14 cellular contexts compared by ENCODE assay signal in genomic region chr2:110948027-110948687, GRCh38.
DNase-seq lines count a peak whose midpoint lies in the region; ATAC-seq and TF ChIP-seq lines count a peak whose summit lies in the region.
"Had no signal": no experiment of that assay in that cellular context is flagged by ENCODE, and none has a peak within 500 bp of the region (broad histone marks: within the 10 kb centered on the region; RNA-seq: fewer than 3 reads in every experiment).

No MANE protein-coding gene starts in this region.

- peak; percentile 48 for DNase-seq in BE2C
- DNase-seq in HuH-7 (ENCODE audit: low spot score), result peak; percentile 23
- DNase-seq in NCI-H69 (lab: John Stamatoyannopoulos, UW), result peak; percentile 54
- DNase-seq in iris pigment epithelial cell (ENCODE audit: low read depth), result peak; percentile 1
- DNase-seq in NCI-H1048 (lab: John Stamatoyannopoulos, UW), result no peak
- no peak for DNase-seq in chondrocyte (ENCODE audit: low spot score)
- no peak for DNase-seq in left colon
- DNase-seq: Kasumi-1; stimulated activated CD4-positive, alpha-beta T cell treated with anti-CD3 and anti-CD28 coated beads, Interleukin-4, amount 100 ng/mL, for 1 hour; stimulated activated naive CD4-positive, alpha-beta T cell had no signal

- peaks cover 16% of the 10 kb centered on the region for H3K9me3 Mint-ChIP-seq in chondrocyte (ENCODE audit: low read depth)
- H3K9me3 Mint-ChIP-seq: activated naive CD4-positive, alpha-beta T cell treated with anti-CD3 and anti-CD28 coated beads, Interleukin-2, amount 50 U/mL, for 24 hours had no signal

- H3K9me3 ChIP-seq in BE2C, result no peaks in the 10 kb centered on the region
- H3K9me3 ChIP-seq: mucosa of descending colon had no signal

- H3K36me3 ChIP-seq in BE2C, result no peaks in the 10 kb centered on the region

- no peaks in the 10 kb centered on the region; the same call in 1 of the 2 replicates for H3K4me1 ChIP-seq in BE2C

- H3K27ac Mint-ChIP-seq in chondrocyte (ENCODE audit: unreplicated experiment), result no peak overlapping the region
- H3K27ac Mint-ChIP-seq: activated naive CD4-positive, alpha-beta T cell treated with anti-CD3 and anti-CD28 coated beads, Interleukin-2, amount 50 U/mL, for 24 hours had no signal

- intact Hi-C loops in left colon (cut with DNase I, micrococcal nuclease), result no loop called here

- H3K27me3 Mint-ChIP-seq in chondrocyte (ENCODE audit: low read depth), result peaks cover 29% of the 10 kb centered on the region
- H3K27me3 Mint-ChIP-seq: activated naive CD4-positive, alpha-beta T cell treated with anti-CD3 and anti-CD28 coated beads, Interleukin-2, amount 50 U/mL, for 24 hours had no signal

- H3K36me3 Mint-ChIP-seq in chondrocyte (ENCODE audit: low read depth), result no peaks in the 10 kb centered on the region
- H3K36me3 Mint-ChIP-seq: activated naive CD4-positive, alpha-beta T cell treated with anti-CD3 and anti-CD28 coated beads, Interleukin-2, amount 50 U/mL, for 24 hours had no signal

- no peaks in the 10 kb centered on the region for H3K4me1 Mint-ChIP-seq in chondrocyte (ENCODE audit: low read depth)
- H3K4me1 Mint-ChIP-seq: activated naive CD4-positive, alpha-beta T cell treated with anti-CD3 and anti-CD28 coated beads, Interleukin-2, amount 50 U/mL, for 24 hours had no signal

- ATAC-seq in left colon, result no peak
- no peak for ATAC-seq in GM19467 (IDR thresholded peaks at IDR 0.05; ENCODE audit: unreplicated experiment)
- ATAC-seq: mucosa of descending colon had no signal

- TF ChIP-seq CTCF in BE2C (IDR thresholded peaks at IDR 0.05; ENCODE audit: low read depth, low read length) (no peak), chondrocyte (IDR thresholded peaks at IDR 0.05) (no peak)

- no peaks in the 10 kb centered on the region for H3K27me3 ChIP-seq in BE2C

- H3K4me3 ChIP-seq in BE2C (ENCODE audit: low read depth, low read length), result no peak overlapping the region
- H3K4me3 ChIP-seq: mucosa of descending colon, SK-N-MC had no signal

- no peak overlapping the region for H3K4me3 Mint-ChIP-seq in chondrocyte (ENCODE audit: unreplicated experiment)
- H3K4me3 Mint-ChIP-seq: activated naive CD4-positive, alpha-beta T cell treated with anti-CD3 and anti-CD28 coated beads, Interleukin-2, amount 50 U/mL, for 24 hours had no signal

Comparison
In these comparisons a context has a peak if more than half of its experiments do, and no peak if none do; other contexts are left out.
1. DNase-seq: peak in BE2C (single experiment), HuH-7 (single experiment), NCI-H69 (single experiment) and iris pigment epithelial cell (single experiment); none in NCI-H1048 (single experiment), chondrocyte (single experiment) and left colon (0 of 2).